Comparison of ENCODE assay signal across 15 cellular contexts in genomic region chr13:114285166-114285808, GRCh38. TPM values are rescaled to one million over a fixed set of nuclear protein-coding genes. Genes with fewer than 3 reads are reported as not detected.
DNase-seq lines count a peak whose midpoint lies in the region; ATAC-seq, FAIRE-seq and TF ChIP-seq lines count a peak whose summit lies in the region.
"Had no signal": no experiment of that assay in that cellular context is flagged by ENCODE, and none has a peak within 500 bp of the region (broad histone marks: within the 10 kb centered on the region; RNA-seq: fewer than 3 reads in every experiment).

No MANE protein-coding gene starts in this region.

- H3K9ac ChIP-seq in HepG2 (ENCODE audit: insufficient read depth, low read depth, low read length), result no peak overlapping the region

- FAIRE-seq in HepG2 (lab: Jason Lieb, UNC), result no peak
- FAIRE-seq: H1 had no signal

- no peak for TF ChIP-seq POLR2A in HepG2 (IDR thresholded peaks at IDR 0.05; ENCODE audit: insufficient read depth in 1 of 2, low read depth in 2 of 2, low read length in 2 of 2)
- no peak for TF ChIP-seq POLR2A in right lobe of liver (IDR thresholded peaks at IDR 0.05)

- in situ Hi-C loops in HepG2 (cut with HindIII; ENCODE audit: extremely low pct_ligation_motif_present, low pct_unique_long_range_greater_than_20kb) (no loop called here), brain microvascular endothelial cell (cut with HindIII; ENCODE audit: low pct_ligation_motif_present, low sequenced_read_pairs) (no loop called here)

- no peak for TF ChIP-seq RAD21 in HepG2 (CRISPR knock-in tag; IDR thresholded peaks at IDR 0.05)

- intact Hi-C loops in HepG2 (cut with micrococcal nuclease; ENCODE audit: unreplicated experiment) (no loop called here), right lobe of liver (cut with DNase I) (no loop called here)

- 95% methylated on average over 4 of the region's 4 CpGs for WGBS in HepG2 (ENCODE audit: low lambda C conversion rate)
- WGBS in right lobe of liver (ENCODE audit: insufficient coverage, low coverage, low lambda C conversion rate, missing lambda C conversion rate), result 91% methylated on average over 3 of the region's 4 CpGs

- H3K79me2 ChIP-seq in HepG2 (ENCODE audit: insufficient read depth, low read length), result peaks cover 44% of the 10 kb centered on the region

- no TSS peak for BruUV-seq in HepG2 (replicated peaks; lab: Mats Ljungman, UMichigan)

- TF ChIP-seq EP300 in HepG2 (IDR thresholded peaks at IDR 0.05; ENCODE audit: low read depth in 2 of 2, low read length in 2 of 2) (no peak), HepG2 (CRISPR knock-in tag; IDR thresholded peaks at IDR 0.05; ENCODE audit: borderline replicate concordance) (no peak)

- peaks cover 7% of the 10 kb centered on the region; the same call in 1 of the 2 replicates for H4K20me1 ChIP-seq in HepG2 (ENCODE audit: insufficient read depth, low read length)

- TF ChIP-seq CTCF in HepG2 (CRISPR knock-in tag; IDR thresholded peaks at IDR 0.05) (no peak), right lobe of liver (IDR thresholded peaks at IDR 0.05) (no peak), brain microvascular endothelial cell (IDR thresholded peaks at IDR 0.05; ENCODE audit: low read depth, low read length, missing control alignments) (no peak)

- H3K9me3 ChIP-seq in HepG2 (ENCODE audit: low read length), result no peaks in the 10 kb centered on the region
- no peaks in the 10 kb centered on the region for H3K9me3 ChIP-seq in right lobe of liver
- H3K9me3 ChIP-seq in effector memory CD4-positive, alpha-beta T cell (ENCODE audit: control insufficient read depth, low read length), result no peaks in the 10 kb centered on the region
- H3K9me3 ChIP-seq: lower lobe of right lung had no signal

- H3K27me3 ChIP-seq in HepG2 (ENCODE audit: control insufficient read depth in 1 of 2, insufficient read depth in 2 of 2, low read length in 2 of 2) (no peaks in the 10 kb centered on the region; a peak in 1 of 5 replicates), right lobe of liver (no peaks in the 10 kb centered on the region), brain microvascular endothelial cell (replicated peaks) (no peaks in the 10 kb centered on the region)
- no peaks in the 10 kb centered on the region for H3K27me3 ChIP-seq in effector memory CD4-positive, alpha-beta T cell (replicated peaks; ENCODE audit: control insufficient read depth, insufficient read depth, low read length, poor library complexity, severe bottlenecking)
- H3K27me3 ChIP-seq: dorsolateral prefrontal cortex had no signal

- POLR2A ChIA-PET in HepG2 (lab: Yijun Ruan, JAX), result no interaction called here

- CTCF ChIA-PET in HepG2 (lab: Yijun Ruan, JAX; ENCODE audit: low intra/inter-chr PET ratio, low total read pairs), result no interaction called here

- no peak for DNase-seq in HepG2 (ENCODE audit: low spot score)
- no peak for DNase-seq in right lobe of liver
- peak; percentile 43 for DNase-seq in amniotic epithelial cell (ENCODE audit: low read depth)
- peak; percentile 86 for DNase-seq in kidney tubule cell (ENCODE audit: low spot score)
- no peak for DNase-seq in NCI-H1417 treated with DMSO at 0.1 percent for 48 hours (lab: John Stamatoyannopoulos, UW)
- no peak for DNase-seq in effector memory CD4-positive, alpha-beta T cell
- no peak for DNase-seq in brain microvascular endothelial cell
- no peak for DNase-seq in D341Med (ENCODE audit: low spot score)
- DNase-seq: dorsolateral prefrontal cortex, lower lobe of right lung, NCI-H1417, NCI-H345, WERI-Rb-1 had no signal

- ATAC-seq in HepG2, result no peak
- ATAC-seq in right lobe of liver, result no peak
- ATAC-seq: lower lobe of right lung, SK-N-SH treated with all-trans-retinoic acid at 6 μM for 48 hours had no signal

- no peak overlapping the region for H3K4me3 ChIP-seq in HepG2 (replicated peaks in 1 of 3; ENCODE audit: insufficient read depth in 1 of 3, low read depth in 2 of 3, low read length in 3 of 3)
- no peak overlapping the region for H3K4me3 ChIP-seq in right lobe of liver
- no peak overlapping the region for H3K4me3 ChIP-seq in effector memory CD4-positive, alpha-beta T cell (ENCODE audit: insufficient read depth, low read depth, low read length, poor library complexity, severe bottlenecking)
- H3K4me3 ChIP-seq in brain microvascular endothelial cell (ENCODE audit: low read depth, low read length), result no peak overlapping the region
- H3K4me3 ChIP-seq: dorsolateral prefrontal cortex, lower lobe of right lung had no signal

- no peak overlapping the region for H2AFZ ChIP-seq in HepG2 (ENCODE audit: low read length)

- H3K4me1 ChIP-seq in HepG2 (ENCODE audit: insufficient read depth, low read length) (peaks cover 35% of the 10 kb centered on the region), right lobe of liver (peaks cover 0 to 15% (median 2%) of the 10 kb centered on the region in 4 donors)
- peaks cover 21% of the 10 kb centered on the region for H3K4me1 ChIP-seq in effector memory CD4-positive, alpha-beta T cell (ENCODE audit: control insufficient read depth, insufficient read depth, low read length, poor library complexity, severe bottlenecking)

- H3K27ac ChIP-seq in HepG2 (ENCODE audit: extremely low read length, insufficient read depth, low read length) (no peak overlapping the region), right lobe of liver (no peak overlapping the region), brain microvascular endothelial cell (no peak overlapping the region)
- H3K27ac ChIP-seq in effector memory CD4-positive, alpha-beta T cell (ENCODE audit: insufficient read depth, low read length, poor library complexity, severe bottlenecking), result no peak overlapping the region
- H3K27ac ChIP-seq: lower lobe of right lung, WERI-Rb-1 had no signal

- peaks cover 13 to 51% of the 10 kb centered on the region in 2 experiments; a peak in 4 of 5 replicates for H3K36me3 ChIP-seq in HepG2 (replicated peaks in 1 of 2; ENCODE audit: control insufficient read depth in 1 of 2, insufficient read depth in 2 of 2, low read length in 2 of 2)
- peaks cover 0 to 15% (median 9%) of the 10 kb centered on the region in 4 donors for H3K36me3 ChIP-seq in right lobe of liver
- peaks cover 35% of the 10 kb centered on the region for H3K36me3 ChIP-seq in effector memory CD4-positive, alpha-beta T cell (ENCODE audit: control insufficient read depth, insufficient read depth, low read length)
- peaks cover 11% of the 10 kb centered on the region for H3K36me3 ChIP-seq in brain microvascular endothelial cell (replicated peaks)

- no peak overlapping the region for H3K4me2 ChIP-seq in HepG2 (ENCODE audit: low read depth, low read length)

RNA-seq across cellular contexts. Expression of gene UPF3A, which starts 3.9 kb away (rescaled TPM):
- total RNA-seq in HepG2 (2016; rRNA removed; fragmentation: Illumina TruSeq; extraction: Trizol) (50.5 and 63.8 TPM in 2 replicates), right lobe of liver (10 to 100 TPM; 10.6 to 24.3 (median 14.8) TPM)
- total RNA-seq in HepG2 (2016; cell fraction: cytosol; rRNA removed; fragmentation: Illumina TruSeq; extraction: Trizol; ENCODE audit: low read depth), result 22.0 TPM in 2 replicates
- total RNA-seq in HepG2 (2016; cell fraction: insoluble cytoplasmic fraction; rRNA removed; fragmentation: Illumina TruSeq; extraction: Trizol), result 53.4 and 65.3 TPM in 2 replicates
- total RNA-seq in HepG2 (2016; cell fraction: membrane; rRNA removed; fragmentation: Illumina TruSeq; extraction: Trizol), result 40.3 and 41.6 TPM in 2 replicates
- 56.7 and 60.9 TPM in 2 replicates for total RNA-seq in HepG2 (2016; cell fraction: nucleus; rRNA removed; fragmentation: Illumina TruSeq; extraction: Trizol)
- polyA plus RNA-seq in HepG2 (2011; rRNA removed), result 46.7 and 60.2 TPM in 2 replicates
- 32.6 and 34.3 TPM in 2 replicates for polyA plus RNA-seq in HepG2 (2011; cell fraction: cytosol; rRNA removed)
- 66.5 and 88.8 TPM in 2 replicates for polyA plus RNA-seq in HepG2 (2011; cell fraction: nucleus; rRNA removed)
- polyA plus RNA-seq in HepG2 (2012), result 45.1 and 52.0 TPM in 2 replicates
- 26.0 and 27.5 TPM in 2 replicates for polyA plus RNA-seq in HepG2 (2016; cell fraction: cytosol; fragmentation: Illumina TruSeq; extraction: Trizol; ENCODE audit: low read depth)
- polyA plus RNA-seq in HepG2 (2016; cell fraction: insoluble cytoplasmic fraction; fragmentation: Illumina TruSeq; extraction: Trizol; ENCODE audit: low read depth), result 81.1 and 85.3 TPM in 2 replicates
- 38.1 and 40.9 TPM in 2 replicates for polyA plus RNA-seq in HepG2 (2016; cell fraction: membrane; fragmentation: Illumina TruSeq; extraction: Trizol; ENCODE audit: low read depth)
- 191 TPM in 2 replicates for polyA plus RNA-seq in HepG2 (2016; cell fraction: nucleus; fragmentation: Illumina TruSeq; extraction: Trizol; ENCODE audit: insufficient read depth, low read depth)
- 14.3 and 25.2 TPM in 2 replicates for polyA minus RNA-seq in HepG2 (2011; rRNA and poly(A)+ RNA removed; ENCODE audit: low replicate concordance)
- polyA minus RNA-seq in HepG2 (2011; cell fraction: cytosol; rRNA and poly(A)+ RNA removed), result 10.4 and 12.0 TPM in 2 replicates
- polyA minus RNA-seq in HepG2 (2011; cell fraction: nucleus; rRNA and poly(A)+ RNA removed), result 58.6 and 63.9 TPM in 2 replicates

RNA-seq across cellular contexts. Expression of gene CHAMP1, which starts 29.0 kb away (rescaled TPM):
- total RNA-seq in HepG2 (2016; rRNA removed; fragmentation: Illumina TruSeq; extraction: Trizol) (9.7 and 14.6 TPM in 2 replicates), right lobe of liver (10 to 100 TPM; 10.3 to 17.5 (median 11.5) TPM)
- 20.2 and 30.6 TPM in 2 replicates for total RNA-seq in HepG2 (2016; cell fraction: cytosol; rRNA removed; fragmentation: Illumina TruSeq; extraction: Trizol; ENCODE audit: low read depth)
- 8.1 and 12.3 TPM in 2 replicates for total RNA-seq in HepG2 (2016; cell fraction: insoluble cytoplasmic fraction; rRNA removed; fragmentation: Illumina TruSeq; extraction: Trizol)
- 22.3 and 23.9 TPM in 2 replicates for total RNA-seq in HepG2 (2016; cell fraction: membrane; rRNA removed; fragmentation: Illumina TruSeq; extraction: Trizol)
- total RNA-seq in HepG2 (2016; cell fraction: nucleus; rRNA removed; fragmentation: Illumina TruSeq; extraction: Trizol), result 8.7 and 11.3 TPM in 2 replicates
- polyA plus RNA-seq in HepG2 (2011; rRNA removed), result 7.9 and 8.4 TPM in 2 replicates
- 7.1 and 9.5 TPM in 2 replicates for polyA plus RNA-seq in HepG2 (2011; cell fraction: cytosol; rRNA removed)
- polyA plus RNA-seq in HepG2 (2011; cell fraction: nucleus; rRNA removed), result 7.5 and 7.6 TPM in 2 replicates
- polyA plus RNA-seq in HepG2 (2012), result 9.5 and 13.4 TPM in 2 replicates
- polyA plus RNA-seq in HepG2 (2016; cell fraction: cytosol; fragmentation: Illumina TruSeq; extraction: Trizol; ENCODE audit: low read depth), result 26.2 and 31.0 TPM in 2 replicates
- polyA plus RNA-seq in HepG2 (2016; cell fraction: insoluble cytoplasmic fraction; fragmentation: Illumina TruSeq; extraction: Trizol; ENCODE audit: low read depth), result 26.0 and 33.1 TPM in 2 replicates
- polyA plus RNA-seq in HepG2 (2016; cell fraction: membrane; fragmentation: Illumina TruSeq; extraction: Trizol; ENCODE audit: low read depth), result 16.6 and 17.8 TPM in 2 replicates
- 25.6 and 26.9 TPM in 2 replicates for polyA plus RNA-seq in HepG2 (2016; cell fraction: nucleus; fragmentation: Illumina TruSeq; extraction: Trizol; ENCODE audit: insufficient read depth, low read depth)
- 4.3 and 13.1 TPM in 2 replicates for polyA minus RNA-seq in HepG2 (2011; rRNA and poly(A)+ RNA removed; ENCODE audit: low replicate concordance)
- 7.6 and 9.4 TPM in 2 replicates for polyA minus RNA-seq in HepG2 (2011; cell fraction: cytosol; rRNA and poly(A)+ RNA removed)
- 10.2 and 12.1 TPM in 2 replicates for polyA minus RNA-seq in HepG2 (2011; cell fraction: nucleus; rRNA and poly(A)+ RNA removed)

RNA-seq across cellular contexts. Expression of gene CDC16, which starts 50.6 kb away (rescaled TPM):
- total RNA-seq in HepG2 (2016; rRNA removed; fragmentation: Illumina TruSeq; extraction: Trizol), result 24.2 and 32.7 TPM in 2 replicates
- 13.4 and 15.9 TPM in 2 replicates for total RNA-seq in HepG2 (2016; cell fraction: cytosol; rRNA removed; fragmentation: Illumina TruSeq; extraction: Trizol; ENCODE audit: low read depth)
- total RNA-seq in HepG2 (2016; cell fraction: insoluble cytoplasmic fraction; rRNA removed; fragmentation: Illumina TruSeq; extraction: Trizol), result 23.0 and 31.1 TPM in 2 replicates
- 26.3 and 26.5 TPM in 2 replicates for total RNA-seq in HepG2 (2016; cell fraction: membrane; rRNA removed; fragmentation: Illumina TruSeq; extraction: Trizol)
- 48.0 and 51.8 TPM in 2 replicates for total RNA-seq in HepG2 (2016; cell fraction: nucleus; rRNA removed; fragmentation: Illumina TruSeq; extraction: Trizol)
- 57.6 and 60.9 TPM in 2 replicates for polyA plus RNA-seq in HepG2 (2011; rRNA removed)
- polyA plus RNA-seq in HepG2 (2011; cell fraction: cytosol; rRNA removed), result 15.5 and 23.3 TPM in 2 replicates
- 139 and 159 TPM in 2 replicates for polyA plus RNA-seq in HepG2 (2011; cell fraction: nucleus; rRNA removed)
- 40.8 and 45.8 TPM in 2 replicates for polyA plus RNA-seq in HepG2 (2012)
- polyA plus RNA-seq in HepG2 (2016; cell fraction: cytosol; fragmentation: Illumina TruSeq; extraction: Trizol; ENCODE audit: low read depth), result 14.4 and 17.8 TPM in 2 replicates
- polyA plus RNA-seq in HepG2 (2016; cell fraction: insoluble cytoplasmic fraction; fragmentation: Illumina TruSeq; extraction: Trizol; ENCODE audit: low read depth), result 39.2 and 43.6 TPM in 2 replicates
- 25.2 and 27.1 TPM in 2 replicates for polyA plus RNA-seq in HepG2 (2016; cell fraction: membrane; fragmentation: Illumina TruSeq; extraction: Trizol; ENCODE audit: low read depth)
- polyA plus RNA-seq in HepG2 (2016; cell fraction: nucleus; fragmentation: Illumina TruSeq; extraction: Trizol; ENCODE audit: insufficient read depth, low read depth), result 76.5 and 78.3 TPM in 2 replicates
- 22.6 and 39.7 TPM in 2 replicates for polyA minus RNA-seq in HepG2 (2011; rRNA and poly(A)+ RNA removed; ENCODE audit: low replicate concordance)
- 17.0 and 18.2 TPM in 2 replicates for polyA minus RNA-seq in HepG2 (2011; cell fraction: cytosol; rRNA and poly(A)+ RNA removed)
- 132 and 148 TPM in 2 replicates for polyA minus RNA-seq in HepG2 (2011; cell fraction: nucleus; rRNA and poly(A)+ RNA removed)
- total RNA-seq in right lobe of liver, result 10 to 100 TPM; 28.4 to 47.6 (median 35.8) TPM

Comparison
In these comparisons a context has a peak if more than half of its experiments do, and no peak if none do; other contexts are left out.
1. DNase-seq: peak in amniotic epithelial cell (single experiment) and kidney tubule cell (single experiment); none in HepG2 (single experiment), right lobe of liver (0 of 3), NCI-H1417 treated with DMSO at 0.1 percent for 48 hours (single experiment), effector memory CD4-positive, alpha-beta T cell (0 of 3), brain microvascular endothelial cell (single experiment) and D341Med (single experiment).